Comparison of ENCODE assay signal across 7 cellular contexts in genomic region chr3:99499235-99499798, GRCh38.
DNase-seq lines count a peak whose midpoint lies in the region; TF ChIP-seq lines count a peak whose summit lies in the region.

No MANE protein-coding gene starts in this region.

- DNase-seq in H7 (peak; percentile 41), NCI-H1105 (lab: John Stamatoyannopoulos, UW) (peak; percentile 6), dermis blood vessel endothelial cell (peak; percentile 83), mesothelial cell of epicardium (ENCODE audit: low spot score in 2 of 2, unreplicated experiment in 2 of 2) (no peak), GM19238 (ENCODE audit: insufficient read length, low spot score) (no peak)
- no peak for DNase-seq in stimulated activated CD4-positive, alpha-beta T cell treated with anti-CD3 and anti-CD28 coated beads, Interleukin-4, amount 100 ng/mL, for 1 hour

- no peaks in the 10 kb centered on the region for H3K36me3 Mint-ChIP-seq in mesothelial cell of epicardium

- no peaks in the 10 kb centered on the region for H3K27me3 Mint-ChIP-seq in mesothelial cell of epicardium (ENCODE audit: low read depth)

- H3K4me3 ChIP-seq in H7 (ENCODE audit: insufficient read depth, low read depth, low read length) = no peak overlapping the region

- no peaks in the 10 kb centered on the region for H3K36me3 ChIP-seq in H7 (replicated peaks; ENCODE audit: control insufficient read depth, insufficient read depth, low read length)

- H3K9me3 Mint-ChIP-seq in mesothelial cell of epicardium = peaks cover 8% of the 10 kb centered on the region

- peak; percentile 76 for TF ChIP-seq CTCF in GM12801 (IDR thresholded peaks at IDR 0.05; ENCODE audit: extremely low read depth, insufficient read length)
- peak; percentile 68 for TF ChIP-seq CTCF in mesothelial cell of epicardium (IDR thresholded peaks at IDR 0.05; ENCODE audit: unreplicated experiment)

- H3K4me3 Mint-ChIP-seq in mesothelial cell of epicardium = no peak overlapping the region

- H3K27me3 ChIP-seq in H7 (ENCODE audit: control insufficient read depth, insufficient read depth, low read length) = no peaks in the 10 kb centered on the region

- H3K4me1 Mint-ChIP-seq in mesothelial cell of epicardium = peaks cover 2% of the 10 kb centered on the region

- no peak overlapping the region for H3K27ac Mint-ChIP-seq in mesothelial cell of epicardium

Comparison
In these comparisons a context has a peak if more than half of its experiments do, and no peak if none do; other contexts are left out.
1. DNase-seq: peak in H7 (single experiment), NCI-H1105 (single experiment) and dermis blood vessel endothelial cell (single experiment); none in mesothelial cell of epicardium (0 of 2), stimulated activated CD4-positive, alpha-beta T cell treated with anti-CD3 and anti-CD28 coated beads, Interleukin-4, amount 100 ng/mL, for 1 hour (single experiment) and GM19238 (single experiment).